ENCODE assay signal across 11 cellular contexts in the genomic region with DNA sequence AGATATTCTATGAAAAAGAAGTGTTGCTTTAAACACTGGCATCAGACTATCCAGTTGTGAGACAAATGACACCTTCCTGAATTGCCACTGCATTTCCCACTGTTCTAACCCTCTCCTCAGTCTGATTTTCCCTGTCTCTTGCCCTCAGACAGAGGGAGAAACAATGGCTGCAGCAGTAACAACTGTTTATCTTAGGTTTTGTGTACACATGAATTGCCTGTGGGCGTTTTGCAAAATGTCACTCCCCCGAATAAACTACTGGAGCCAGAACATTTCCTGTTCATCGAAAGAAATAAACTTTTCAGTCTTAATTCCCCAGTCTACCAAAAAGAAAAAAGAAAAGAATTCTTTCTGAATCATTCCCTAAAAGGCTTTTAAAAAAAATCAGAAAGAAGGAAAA.
DNase-seq lines count a peak whose midpoint lies in the region; ATAC-seq, FAIRE-seq and TF ChIP-seq lines count a peak whose summit lies in the region.
"Had no signal": no experiment of that assay in that cellular context is flagged by ENCODE, and none has a peak within 500 bp of the region (broad histone marks: within the 10 kb centered on the region; RNA-seq: fewer than 3 reads in every experiment).

No MANE protein-coding gene starts in this region.

- no peak overlapping the region for H2AFZ ChIP-seq in mammary epithelial cell (ENCODE audit: low read depth, low read length)

- DNase-seq in COLO668 (lab: John Stamatoyannopoulos, UW; ENCODE audit: unreplicated experiment) (peak; percentile 29), NCI-H1930 (lab: John Stamatoyannopoulos, UW) (peak; percentile 10 to 46), mammary epithelial cell (no peak), mucosa of descending colon (peak in 1 of 3 donors; percentile 50), RWPE1 (ENCODE audit: low spot score) (no peak), frontal cortex (ENCODE audit: low spot score in 2 of 2) (no peak)
- DNase-seq in activated CD4-positive, alpha-beta T cell treated with anti-CD3 and anti-CD28 coated beads for 1 hour: no peak
- DNase-seq: foreskin keratinocyte had no signal

- no peak overlapping the region for H3K9ac ChIP-seq in mammary epithelial cell (ENCODE audit: insufficient read depth, low read length)
- H3K9ac ChIP-seq: BLaER1 treated with 17β-estradiol and CSF1 and Interleukin-3, amounts not matched to agents 10 nM and 100 nM had no signal

- no peak overlapping the region for H3K27ac ChIP-seq in mammary epithelial cell (ENCODE audit: insufficient read depth, low read depth, low read length)
- H3K27ac ChIP-seq in RWPE1: no peak overlapping the region
- H3K27ac ChIP-seq: BLaER1 treated with 17β-estradiol and CSF1 and Interleukin-3, amounts not matched to agents 10 nM and 100 nM; foreskin keratinocyte had no signal

- H3K27me3 ChIP-seq in mammary epithelial cell (ENCODE audit: insufficient read depth, low read length): no peaks in the 10 kb centered on the region
- H3K27me3 ChIP-seq: ascending aorta; BLaER1 treated with 17β-estradiol and CSF1 and Interleukin-3, amounts not matched to agents 10 nM and 100 nM; foreskin keratinocyte had no signal

- no peaks in the 10 kb centered on the region for H3K4me1 ChIP-seq in mammary epithelial cell (ENCODE audit: insufficient read depth, low read length)
- H3K4me1 ChIP-seq in mucosa of descending colon (ENCODE audit: low read depth): peaks cover 7% of the 10 kb centered on the region

- TF ChIP-seq CTCF in mammary epithelial cell (conservative IDR thresholded peaks at IDR 0.05 in 1 of 2, IDR thresholded peaks at IDR 0.05 in 1 of 2; ENCODE audit: extremely low read depth in 1 of 2, insufficient read depth in 1 of 2, low read depth in 1 of 2, low read length in 2 of 2): no peak
- no peak for TF ChIP-seq CTCF in mucosa of descending colon (IDR thresholded peaks at IDR 0.05)
- TF ChIP-seq CTCF in RWPE1 (conservative IDR thresholded peaks at IDR 0.05; ENCODE audit: low read depth): no peak

- peaks cover 12% of the 10 kb centered on the region for H3K79me2 ChIP-seq in mammary epithelial cell (ENCODE audit: insufficient read depth, low read length)

- dilution Hi-C loops in mammary epithelial cell (cut with HindIII; ENCODE audit: low sequenced_read_pairs): no loop called here

- POLR2A ChIA-PET in RWPE1 (lab: Yijun Ruan, JAX; ENCODE audit: low non-redundant PET): no interaction called here

- CTCF ChIA-PET in mammary epithelial cell (lab: Charles Lee; ENCODE audit: low non-redundant PET) (no interaction called here), RWPE1 (lab: Yijun Ruan, JAX) (no interaction called here)

- H3K4me3 ChIP-seq in mammary epithelial cell (replicated peaks in 1 of 3; ENCODE audit: insufficient read depth in 1 of 3, low read depth in 2 of 3, low read length in 3 of 3): no peak overlapping the region
- no peak overlapping the region for H3K4me3 ChIP-seq in mucosa of descending colon
- H3K4me3 ChIP-seq: BLaER1 treated with 17β-estradiol and CSF1 and Interleukin-3, amounts not matched to agents 10 nM and 100 nM had no signal

- H3K9me3 ChIP-seq in mammary epithelial cell (replicated peaks; ENCODE audit: insufficient read depth, low read length): no peaks in the 10 kb centered on the region
- H3K9me3 ChIP-seq in mucosa of descending colon: no peaks in the 10 kb centered on the region
- H3K9me3 ChIP-seq: ascending aorta had no signal

- 22% methylated on average over 3 of the region's 3 CpGs for WGBS in mammary epithelial cell (ENCODE audit: low coverage, missing lambda C conversion rate)

- ATAC-seq in mucosa of descending colon: peak; percentile 93
- no peak for ATAC-seq in HG02840 (IDR thresholded peaks at IDR 0.05; ENCODE audit: low FRiP score, unreplicated experiment)

- H4K20me1 ChIP-seq in mammary epithelial cell (ENCODE audit: insufficient read depth, low read length): no peaks in the 10 kb centered on the region
- H4K20me1 ChIP-seq: BLaER1 treated with 17β-estradiol and CSF1 and Interleukin-3, amounts not matched to agents 10 nM and 100 nM had no signal

- FAIRE-seq in frontal cortex (lab: Jason Lieb, UNC): no peak

- H3K4me2 ChIP-seq in mammary epithelial cell (ENCODE audit: insufficient read depth, low read depth, low read length): peak overlapping the region; percentile 30
- H3K4me2 ChIP-seq: BLaER1 treated with 17β-estradiol and CSF1 and Interleukin-3, amounts not matched to agents 10 nM and 100 nM had no signal

- H3K36me3 ChIP-seq in mammary epithelial cell (ENCODE audit: insufficient read depth, low read length) (no peaks in the 10 kb centered on the region), mucosa of descending colon (ENCODE audit: low read depth) (no peaks in the 10 kb centered on the region)
- H3K36me3 ChIP-seq: ascending aorta; BLaER1 treated with 17β-estradiol and CSF1 and Interleukin-3, amounts not matched to agents 10 nM and 100 nM had no signal

- no TSS peak for BruUV-seq in mammary epithelial cell (replicated peaks; lab: Mats Ljungman, UMichigan)

- in situ Hi-C loops in mammary epithelial cell (cut with MboI; ENCODE audit: low sequenced_read_pairs in 2 of 2): no loop called here

- intact Hi-C loops in mammary epithelial cell (cut with micrococcal nuclease): no loop called here
- intact Hi-C loops in mucosa of descending colon (cut with DNase I, micrococcal nuclease): no loop called here

Comparison
In these comparisons a context has a peak if more than half of its experiments do, and no peak if none do; other contexts are left out.
1. DNase-seq: peak in COLO668 (single experiment) and NCI-H1930 (2 of 2); none in mammary epithelial cell (single experiment), activated CD4-positive, alpha-beta T cell treated with anti-CD3 and anti-CD28 coated beads for 1 hour (single experiment), RWPE1 (single experiment) and frontal cortex (0 of 2).